Comparison of ENCODE assay signal across 1 cellular context in the genomic region with DNA sequence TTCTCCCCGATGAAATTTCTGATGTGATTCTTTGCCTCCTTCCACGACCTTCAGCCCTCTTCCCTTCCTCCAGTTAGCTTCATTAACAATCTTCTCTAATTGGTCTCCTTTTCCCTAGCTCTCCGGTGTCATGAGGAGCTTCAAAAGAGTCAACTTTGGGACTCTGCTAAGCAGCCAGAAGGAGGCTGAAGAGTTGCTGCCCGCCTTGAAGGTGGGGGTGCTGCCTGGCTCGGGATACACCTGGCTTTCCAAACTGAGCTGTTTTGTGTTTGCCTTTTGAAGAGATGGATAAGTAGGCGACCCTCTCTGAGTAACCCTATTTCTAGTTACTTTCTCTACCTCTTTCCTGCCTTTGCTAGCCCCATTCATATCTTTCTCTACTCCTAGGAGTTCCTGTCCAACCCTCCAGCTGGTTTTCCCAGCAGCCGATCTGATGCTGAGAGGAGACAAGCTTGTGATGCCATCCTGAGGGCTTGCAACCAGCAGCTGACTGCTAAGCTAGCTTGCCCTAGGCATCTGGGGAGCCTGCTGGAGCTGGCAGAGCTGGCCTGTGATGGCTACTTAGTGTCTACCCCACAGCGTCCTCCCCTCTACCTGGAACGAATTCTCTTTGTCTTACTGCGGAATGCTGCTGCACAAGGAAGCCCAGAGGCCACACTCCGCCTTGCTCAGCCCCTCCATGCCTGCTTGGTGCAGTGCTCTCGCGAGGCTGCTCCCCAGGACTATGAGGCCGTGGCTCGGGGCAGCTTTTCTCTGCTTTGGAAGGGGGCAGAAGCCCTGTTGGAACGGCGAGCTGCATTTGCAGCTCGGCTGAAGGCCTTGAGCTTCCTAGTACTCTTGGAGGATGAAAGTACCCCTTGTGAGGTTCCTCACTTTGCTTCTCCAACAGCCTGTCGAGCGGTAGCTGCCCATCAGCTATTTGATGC.
TF ChIP-seq lines count a peak whose summit lies in the region.

No MANE protein-coding gene starts in this region.

TF ChIP-seq in K562, 482 proteins besides CTCF, POLR2A, EP300 and RAD21:
- TF ChIP-seq JUN (IDR thresholded peaks at IDR 0.05; ENCODE audit: borderline replicate concordance, low read depth, low read length) (no peak), JUN (CRISPR knock-in tag; IDR thresholded peaks at IDR 0.05; ENCODE audit: borderline replicate concordance) (0 out of 2 replicates have a peak, but pooled peaks have one; percentile 32), ZC3H11A (IDR thresholded peaks at IDR 0.05; ENCODE audit: low read depth, low read length) (no peak)
- TF ChIP-seq, protein P1, sequence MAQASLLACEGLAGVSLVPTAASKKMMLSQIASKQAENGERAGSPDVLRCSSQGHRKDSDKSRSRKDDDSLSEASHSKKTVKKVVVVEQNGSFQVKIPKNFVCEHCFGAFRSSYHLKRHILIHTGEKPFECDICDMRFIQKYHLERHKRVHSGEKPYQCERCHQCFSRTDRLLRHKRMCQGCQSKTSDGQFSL (CRISPR knock-in tag; IDR thresholded peaks at IDR 0.05) = no peak
- TF ChIP-seq, protein P1 (tag; IDR thresholded peaks at IDR 0.05) = 0 out of 4 replicates have a peak, but pooled peaks of 1 of the 2 experiments have one; percentile 44
TF ChIP-seq in K562: peak in this region for 2.
